Comparison of ENCODE assay signal across 22 cellular contexts in genomic region chr10:122850705-122851640, GRCh38. TPM values are rescaled to one million over a fixed set of nuclear protein-coding genes. Genes with fewer than 3 reads are reported as not detected.
DNase-seq lines count a peak whose midpoint lies in the region; ATAC-seq and TF ChIP-seq lines count a peak whose summit lies in the region.
"Had no signal": no experiment of that assay in that cellular context is flagged by ENCODE, and none has a peak within 500 bp of the region (broad histone marks: within the 10 kb centered on the region; RNA-seq: fewer than 3 reads in every experiment).

No MANE protein-coding gene starts in this region.

- H3F3A ChIP-seq in GM23338 (replicated peaks; ENCODE audit: low read depth): no peaks in the 10 kb centered on the region

- no peak overlapping the region for H3K4me3 ChIP-seq in GM23338

- no peak for TF ChIP-seq CTCF in GM23338 (conservative IDR thresholded peaks at IDR 0.05; ENCODE audit: low read depth in 2 of 2)
- no peak for TF ChIP-seq CTCF in VCaP (conservative IDR thresholded peaks at IDR 0.05)

- H3K27me3 Mint-ChIP-seq in GM23338 (ENCODE audit: insufficient read depth, low read depth, poor library complexity): peaks cover 6% of the 10 kb centered on the region
- H3K27me3 Mint-ChIP-seq: activated B cell treated with CpG ODN at 0.5 μM for 24 hours had no signal

- intact Hi-C loops in left colon (cut with DNase I, micrococcal nuclease): no loop called here

- DNase-seq in GM23338 (ENCODE audit: low spot score) (no peak), fibroblast of gingiva (ENCODE audit: low read depth) (peak; percentile 59), renal cortical epithelial cell (ENCODE audit: low read depth) (peak; percentile 76), left colon (no peak), NCI-H1048 (lab: John Stamatoyannopoulos, UW) (no peak)
- no peak for DNase-seq in stimulated activated CD4-positive, alpha-beta T cell treated with anti-CD3 and anti-CD28 coated beads, Interleukin-15, amount 100 ng/mL, for 24 hours
- DNase-seq in effector CD8-positive, alpha-beta T cell (lab: John Stamatoyannopoulos, UW): no peak
- DNase-seq: activated B cell treated with CpG ODN at 0.5 μM for 24 hours, anterior cingulate cortex, cortex of kidney, DMS 273 treated with DMSO at 0.1 percent for 48 hours, hippocampal formation, NCI-H1092, NCI-H2107, NCI-H774, trophoblast cell had no signal

- ATAC-seq in GM23338 (no peak), left colon (no peak)
- ATAC-seq: esophagus mucosa, HepG2 had no signal

- H4K20me1 ChIP-seq in GM23338 (replicated peaks; ENCODE audit: insufficient read depth): 0 out of 2 replicates have a peak, but pooled peaks cover 7% of the 10 kb centered on the region

- H3K79me2 ChIP-seq in GM23338 (replicated peaks; ENCODE audit: insufficient read depth): 0 out of 2 replicates have a peak, but pooled peaks cover 3% of the 10 kb centered on the region
- H3K79me2 ChIP-seq: parathyroid adenoma had no signal

- no peak overlapping the region for H2AFZ ChIP-seq in GM23338
- H2AFZ ChIP-seq: parathyroid adenoma had no signal

- H3K27me3 ChIP-seq in GM23338 (ENCODE audit: insufficient read depth): no peaks in the 10 kb centered on the region

- H3K36me3 Mint-ChIP-seq in GM23338 (ENCODE audit: low read depth): peaks cover 19% of the 10 kb centered on the region

- H3K9me2 ChIP-seq in GM23338 (ENCODE audit: insufficient read depth): no peaks in the 10 kb centered on the region

- H3K27ac Mint-ChIP-seq in GM23338: peak overlapping the region; percentile 51
- H3K27ac Mint-ChIP-seq: activated B cell treated with CpG ODN at 0.5 μM for 24 hours had no signal

- H3K36me3 ChIP-seq in GM23338 (ENCODE audit: insufficient read depth): no peaks in the 10 kb centered on the region; the same call in 1 of the 2 replicates

- no peak overlapping the region for H3K27ac ChIP-seq in GM23338 (ENCODE audit: low read depth)
- H3K27ac ChIP-seq in VCaP: peak overlapping the region; percentile 53
- H3K27ac ChIP-seq: parathyroid adenoma had no signal

- peaks cover 46% of the 10 kb centered on the region for H3K4me1 Mint-ChIP-seq in GM23338

- H3K4me3 Mint-ChIP-seq in GM23338: no peak overlapping the region
- H3K4me3 Mint-ChIP-seq: activated B cell treated with CpG ODN at 0.5 μM for 24 hours had no signal

- peaks cover 5% of the 10 kb centered on the region; the same call in 1 of the 2 replicates for H3K4me1 ChIP-seq in GM23338 (ENCODE audit: insufficient read depth)
- H3K4me1 ChIP-seq: parathyroid adenoma had no signal

- H3K9me3 Mint-ChIP-seq in GM23338: peaks cover 4% of the 10 kb centered on the region; the same call in 2 of the 3 replicates
- H3K9me3 Mint-ChIP-seq: activated B cell treated with CpG ODN at 0.5 μM for 24 hours had no signal

- H3K4me2 ChIP-seq in GM23338: no peak overlapping the region

TF ChIP-seq in GM23338, 12 proteins besides CTCF, POLR2A, EP300 and RAD21:
- TF ChIP-seq, protein P1, sequence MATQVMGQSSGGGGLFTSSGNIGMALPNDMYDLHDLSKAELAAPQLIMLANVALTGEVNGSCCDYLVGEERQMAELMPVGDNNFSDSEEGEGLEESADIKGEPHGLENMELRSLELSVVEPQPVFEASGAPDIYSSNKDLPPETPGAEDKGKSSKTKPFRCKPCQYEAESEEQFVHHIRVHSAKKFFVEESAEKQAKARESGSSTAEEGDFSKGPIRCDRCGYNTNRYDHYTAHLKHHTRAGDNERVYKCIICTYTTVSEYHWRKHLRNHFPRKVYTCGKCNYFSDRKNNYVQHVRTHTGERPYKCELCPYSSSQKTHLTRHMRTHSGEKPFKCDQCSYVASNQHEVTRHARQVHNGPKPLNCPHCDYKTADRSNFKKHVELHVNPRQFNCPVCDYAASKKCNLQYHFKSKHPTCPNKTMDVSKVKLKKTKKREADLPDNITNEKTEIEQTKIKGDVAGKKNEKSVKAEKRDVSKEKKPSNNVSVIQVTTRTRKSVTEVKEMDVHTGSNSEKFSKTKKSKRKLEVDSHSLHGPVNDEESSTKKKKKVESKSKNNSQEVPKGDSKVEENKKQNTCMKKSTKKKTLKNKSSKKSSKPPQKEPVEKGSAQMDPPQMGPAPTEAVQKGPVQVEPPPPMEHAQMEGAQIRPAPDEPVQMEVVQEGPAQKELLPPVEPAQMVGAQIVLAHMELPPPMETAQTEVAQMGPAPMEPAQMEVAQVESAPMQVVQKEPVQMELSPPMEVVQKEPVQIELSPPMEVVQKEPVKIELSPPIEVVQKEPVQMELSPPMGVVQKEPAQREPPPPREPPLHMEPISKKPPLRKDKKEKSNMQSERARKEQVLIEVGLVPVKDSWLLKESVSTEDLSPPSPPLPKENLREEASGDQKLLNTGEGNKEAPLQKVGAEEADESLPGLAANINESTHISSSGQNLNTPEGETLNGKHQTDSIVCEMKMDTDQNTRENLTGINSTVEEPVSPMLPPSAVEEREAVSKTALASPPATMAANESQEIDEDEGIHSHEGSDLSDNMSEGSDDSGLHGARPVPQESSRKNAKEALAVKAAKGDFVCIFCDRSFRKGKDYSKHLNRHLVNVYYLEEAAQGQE (IDR thresholded peaks at IDR 0.05; ENCODE audit: unreplicated experiment): no peak
- TF ChIP-seq NANOG (IDR thresholded peaks at IDR 0.05; ENCODE audit: borderline replicate concordance) (no peak), CREB1 (CRISPR knock-in tag; IDR thresholded peaks at IDR 0.05; ENCODE audit: low read depth) (no peak), ZNF114 (CRISPR knock-in tag; IDR thresholded peaks at IDR 0.05) (no peak), ZNF331 (CRISPR knock-in tag; IDR thresholded peaks at IDR 0.05; ENCODE audit: low read depth) (no peak), POLR2AphosphoS5 (IDR thresholded peaks at IDR 0.05; ENCODE audit: low read depth) (no peak)
- TF ChIP-seq, protein P2, sequence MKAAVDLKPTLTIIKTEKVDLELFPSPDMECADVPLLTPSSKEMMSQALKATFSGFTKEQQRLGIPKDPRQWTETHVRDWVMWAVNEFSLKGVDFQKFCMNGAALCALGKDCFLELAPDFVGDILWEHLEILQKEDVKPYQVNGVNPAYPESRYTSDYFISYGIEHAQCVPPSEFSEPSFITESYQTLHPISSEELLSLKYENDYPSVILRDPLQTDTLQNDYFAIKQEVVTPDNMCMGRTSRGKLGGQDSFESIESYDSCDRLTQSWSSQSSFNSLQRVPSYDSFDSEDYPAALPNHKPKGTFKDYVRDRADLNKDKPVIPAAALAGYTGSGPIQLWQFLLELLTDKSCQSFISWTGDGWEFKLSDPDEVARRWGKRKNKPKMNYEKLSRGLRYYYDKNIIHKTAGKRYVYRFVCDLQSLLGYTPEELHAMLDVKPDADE (IDR thresholded peaks at IDR 0.05): no peak
TF ChIP-seq in GM23338: peak in this region for 0.

RNA-seq across cellular contexts. Expression of gene CUZD1, which starts 5.3 kb away (rescaled TPM):
- total RNA-seq in GM23338 (2014; rRNA removed; shearing (Covaris generic)): 2.8 and 4.1 TPM in 2 replicates
- 2.5 and 3.1 TPM in 2 replicates for polyA plus RNA-seq in GM23338 (2016; fragmentation: Nextera tagmentation; extraction: Ambion mirVana)
- total RNA-seq in renal cortical epithelial cell (0.69 and 1.2 TPM in 2 replicates), left colon (under 1 TPM; 0.64 to 0.82 TPM)

RNA-seq across cellular contexts. Expression of gene FAM24B, which starts 28.4 kb away (rescaled TPM):
- total RNA-seq in GM23338 (2014; rRNA removed; shearing (Covaris generic)): 6.5 and 10.9 TPM in 2 replicates
- polyA plus RNA-seq in GM23338 (2016; fragmentation: Nextera tagmentation; extraction: Ambion mirVana): 14.5 and 14.8 TPM in 2 replicates
- total RNA-seq in renal cortical epithelial cell (5.3 and 6.3 TPM in 2 replicates), left colon (1 to 10 TPM; 3.9 to 4.1 TPM)

RNA-seq across cellular contexts. Expression of gene FAM24A, which starts 59.4 kb away (rescaled TPM):
- not detected in 2 replicates for total RNA-seq in GM23338 (2014; rRNA removed; shearing (Covaris generic))
- not detected in 2 replicates for polyA plus RNA-seq in GM23338 (2016; fragmentation: Nextera tagmentation; extraction: Ambion mirVana)
- not detected in 2 replicates for total RNA-seq in renal cortical epithelial cell
- total RNA-seq in left colon: not detected
- total RNA-seq: activated B cell treated with CpG ODN at 0.5 μM for 24 hours; activated CD8-positive, alpha-beta memory T cell treated with anti-CD3 and anti-CD28 coated beads for 36 hours; esophagus mucosa; HepG2; T-helper 1 cell treated with Interleukin-12 subunit alpha and Interleukin-12 subunit beta and Interleukin-4 antibody, amounts not matched to agents 30 ng/mL and 1 ng/mL, for 36 hours had no signal
- polyA plus RNA-seq: HepG2 had no signal

Comparison
In these comparisons a context has a peak if more than half of its experiments do, and no peak if none do; other contexts are left out.
1. DNase-seq: peak in fibroblast of gingiva (single experiment) and renal cortical epithelial cell (single experiment); none in GM23338 (single experiment), stimulated activated CD4-positive, alpha-beta T cell treated with anti-CD3 and anti-CD28 coated beads, Interleukin-15, amount 100 ng/mL, for 24 hours (single experiment), effector CD8-positive, alpha-beta T cell (single experiment), left colon (0 of 2) and NCI-H1048 (single experiment).